9 cellular contexts compared by ENCODE assay signal in the genomic region with DNA sequence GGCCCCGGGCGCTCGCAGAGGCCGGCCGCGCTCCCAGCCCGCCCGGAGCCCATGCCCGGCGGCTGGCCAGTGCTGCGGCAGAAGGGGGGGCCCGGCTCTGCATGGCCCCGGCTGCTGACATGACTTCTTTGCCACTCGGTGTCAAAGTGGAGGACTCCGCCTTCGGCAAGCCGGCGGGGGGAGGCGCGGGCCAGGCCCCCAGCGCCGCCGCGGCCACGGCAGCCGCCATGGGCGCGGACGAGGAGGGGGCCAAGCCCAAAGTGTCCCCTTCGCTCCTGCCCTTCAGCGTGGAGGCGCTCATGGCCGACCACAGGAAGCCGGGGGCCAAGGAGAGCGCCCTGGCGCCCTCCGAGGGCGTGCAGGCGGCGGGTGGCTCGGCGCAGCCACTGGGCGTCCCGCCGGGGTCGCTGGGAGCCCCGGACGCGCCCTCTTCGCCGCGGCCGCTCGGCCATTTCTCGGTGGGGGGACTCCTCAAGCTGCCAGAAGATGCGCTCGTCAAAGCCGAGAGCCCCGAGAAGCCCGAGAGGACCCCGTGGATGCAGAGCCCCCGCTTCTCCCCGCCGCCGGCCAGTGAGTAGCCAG. TPM values are rescaled to one million over a fixed set of nuclear protein-coding genes. Genes with fewer than 3 reads are reported as not detected.
A peak's percentile ranks its signal among the peaks of the same experiment; 100 is the strongest.
DNase-seq lines count a peak whose midpoint lies in the region; ATAC-seq, FAIRE-seq and TF ChIP-seq lines count a peak whose summit lies in the region.
"Had no signal": no experiment of that assay in that cellular context is flagged by ENCODE, and none has a peak within 500 bp of the region (broad histone marks: within the 10 kb centered on the region; RNA-seq: fewer than 3 reads in every experiment).

No MANE protein-coding gene starts in this region.

- H4K20me1 ChIP-seq in neural cell (ENCODE audit: insufficient read depth), result no peaks in the 10 kb centered on the region

- H3K4me3 ChIP-seq in CD8-positive, alpha-beta T cell (ENCODE audit: low read depth, low read length), result peak overlapping the region; percentile 37
- peak overlapping the region; percentile 38 for H3K4me3 ChIP-seq in Jurkat, Clone E6-1 (ENCODE audit: low read length)
- H3K4me3 ChIP-seq in endodermal cell (ENCODE audit: low read length) (peak overlapping the region; percentile 60), neural cell (ENCODE audit: low read length) (no peak overlapping the region)

- FAIRE-seq in GM19239 (lab: Jason Lieb, UNC) (no peak), urothelium cell line (lab: Jason Lieb, UNC) (no peak)

- H3K27me3 Mint-ChIP-seq in CD8-positive, alpha-beta T cell (ENCODE audit: low read depth), result peaks cover 72% of the 10 kb centered on the region
- H3K27me3 Mint-ChIP-seq in endodermal cell (ENCODE audit: insufficient read depth), result peaks cover 89% of the 10 kb centered on the region

- POLR2A ChIA-PET in CD8-positive, alpha-beta T cell (lab: Charles Lee), result no interaction called here

- H3K27ac ChIP-seq in CD8-positive, alpha-beta T cell (ENCODE audit: low read depth, low read length), result no peak overlapping the region
- no peak overlapping the region for H3K27ac ChIP-seq in endodermal cell (ENCODE audit: low read depth, low read length)
- H3K27ac ChIP-seq in neural cell (ENCODE audit: low read length), result no peak overlapping the region
- H3K27ac ChIP-seq: HL-60 had no signal

- no peak overlapping the region for H2AFZ ChIP-seq in neural cell (ENCODE audit: low read depth, low read length)

- peaks cover 48% of the 10 kb centered on the region for H3K4me1 ChIP-seq in CD8-positive, alpha-beta T cell (ENCODE audit: insufficient read depth, low read length)
- H3K4me1 ChIP-seq in endodermal cell (ENCODE audit: control insufficient read depth, insufficient read depth, low read length), result peaks cover 3% of the 10 kb centered on the region

- intact Hi-C loops in CD8-positive, alpha-beta T cell (cut with DNase I, micrococcal nuclease), result no loop called here

- no peaks in the 10 kb centered on the region for H3K9me3 Mint-ChIP-seq in CD8-positive, alpha-beta T cell
- no peaks in the 10 kb centered on the region for H3K9me3 Mint-ChIP-seq in endodermal cell

- no peak for TF ChIP-seq EP300 in neural cell (conservative IDR thresholded peaks at IDR 0.05; ENCODE audit: poor library complexity, severe bottlenecking)

- no peaks in the 10 kb centered on the region for H3K9me2 ChIP-seq in neural cell (ENCODE audit: insufficient read depth, low read length)

- CTCF ChIA-PET in CD8-positive, alpha-beta T cell (lab: Charles Lee), result interaction anchor here (0.6 kb wide), 1 partner anchor 12 kb away, joined by 3 read pairs; no protein-coding TSS in a partner anchor

- no peak for DNase-seq in CD8-positive, alpha-beta T cell
- DNase-seq in Jurkat, Clone E6-1 (ENCODE audit: low read depth, low spot score), result no peak
- peak; percentile 73 for DNase-seq in endodermal cell
- DNase-seq in NCI-H510A (lab: John Stamatoyannopoulos, UW), result no peak
- no peak for DNase-seq in GM19239 (ENCODE audit: insufficient read length, low spot score)
- DNase-seq in urothelium cell line (ENCODE audit: low spot score), result no peak

- no peaks in the 10 kb centered on the region for H3F3A ChIP-seq in neural cell (ENCODE audit: insufficient read depth, low read length, poor library complexity, severe bottlenecking)

- no peak overlapping the region for H3K4me3 Mint-ChIP-seq in CD8-positive, alpha-beta T cell
- H3K4me3 Mint-ChIP-seq in endodermal cell, result peak overlapping the region; percentile 53

- H3K4me2 ChIP-seq in neural cell (ENCODE audit: low read length), result no peak overlapping the region

- WGBS in endodermal cell (ENCODE audit: insufficient coverage in 1 of 2, insufficient read length in 1 of 2), 2 experiments, result 0 to 1% methylated on average over 22 to 65 of the region's 65 CpGs

- H3K36me3 Mint-ChIP-seq in CD8-positive, alpha-beta T cell, result no peaks in the 10 kb centered on the region
- H3K36me3 Mint-ChIP-seq in endodermal cell (ENCODE audit: low read depth), result no peaks in the 10 kb centered on the region

- no peaks in the 10 kb centered on the region for H3K9me3 ChIP-seq in CD8-positive, alpha-beta T cell (ENCODE audit: low read length)
- no peaks in the 10 kb centered on the region for H3K9me3 ChIP-seq in endodermal cell (ENCODE audit: control insufficient read depth, low read length)
- H3K9me3 ChIP-seq in neural cell (ENCODE audit: low read length), result no peaks in the 10 kb centered on the region

- H3K79me2 ChIP-seq in neural cell (replicated peaks; ENCODE audit: insufficient read depth, low read length), result no peaks in the 10 kb centered on the region

- TF ChIP-seq RAD21 in neural cell (conservative IDR thresholded peaks at IDR 0.05), result no peak

- no peak overlapping the region for H3K27ac Mint-ChIP-seq in CD8-positive, alpha-beta T cell
- no peak overlapping the region for H3K27ac Mint-ChIP-seq in endodermal cell

- no peak for TF ChIP-seq CTCF in CD8-positive, alpha-beta T cell (IDR thresholded peaks at IDR 0.05)
- TF ChIP-seq CTCF in endodermal cell (conservative IDR thresholded peaks at IDR 0.05), result no peak
- no peak for TF ChIP-seq CTCF in neural cell (IDR thresholded peaks at IDR 0.05; ENCODE audit: poor library complexity, severe bottlenecking)

- H3K4me1 Mint-ChIP-seq in CD8-positive, alpha-beta T cell (ENCODE audit: low read depth), result peaks cover 40% of the 10 kb centered on the region
- H3K4me1 Mint-ChIP-seq in endodermal cell, result peaks cover 41% of the 10 kb centered on the region

- peak; percentile 25 for ATAC-seq in CD8-positive, alpha-beta T cell
- peak; percentile 34 for ATAC-seq in GM21526 (IDR thresholded peaks at IDR 0.05; ENCODE audit: low FRiP score, unreplicated experiment)

- H3K27me3 ChIP-seq in CD8-positive, alpha-beta T cell (ENCODE audit: insufficient read depth, low read length), result peaks cover 63% of the 10 kb centered on the region
- peaks cover 97% of the 10 kb centered on the region for H3K27me3 ChIP-seq in endodermal cell (ENCODE audit: control insufficient read depth, insufficient read depth, low read length, poor library complexity, severe bottlenecking)
- peaks cover 98% of the 10 kb centered on the region for H3K27me3 ChIP-seq in neural cell (ENCODE audit: insufficient read depth, low read depth, low read length)

- H3K9ac ChIP-seq in endodermal cell (ENCODE audit: extremely low read depth, low read length, poor library complexity, severe bottlenecking) (no peak overlapping the region), neural cell (ENCODE audit: low read length) (no peak overlapping the region)

- no peaks in the 10 kb centered on the region for H3K36me3 ChIP-seq in CD8-positive, alpha-beta T cell (ENCODE audit: insufficient read depth, low read length)
- H3K36me3 ChIP-seq in endodermal cell (ENCODE audit: control insufficient read depth, insufficient read depth, low read length), result no peaks in the 10 kb centered on the region
- H3K36me3 ChIP-seq in neural cell (ENCODE audit: insufficient read depth, low read length), result no peaks in the 10 kb centered on the region

TF ChIP-seq in neural cell, 6 proteins besides CTCF, POLR2A, EP300 and RAD21:
- TF ChIP-seq POLR2AphosphoS5 (IDR thresholded peaks at IDR 0.05) (no peak), SMC3 (conservative IDR thresholded peaks at IDR 0.05; ENCODE audit: poor library complexity) (no peak), TAF1 (IDR thresholded peaks at IDR 0.05; ENCODE audit: low read depth) (no peak), EZH2 (IDR thresholded peaks at IDR 0.05; ENCODE audit: borderline replicate concordance, insufficient read depth, low read length, poor library complexity, severe bottlenecking) (peak; percentile 68), MXI1 (conservative IDR thresholded peaks at IDR 0.05; ENCODE audit: poor library complexity, severe bottlenecking) (no peak)
- TF ChIP-seq, protein P1, sequence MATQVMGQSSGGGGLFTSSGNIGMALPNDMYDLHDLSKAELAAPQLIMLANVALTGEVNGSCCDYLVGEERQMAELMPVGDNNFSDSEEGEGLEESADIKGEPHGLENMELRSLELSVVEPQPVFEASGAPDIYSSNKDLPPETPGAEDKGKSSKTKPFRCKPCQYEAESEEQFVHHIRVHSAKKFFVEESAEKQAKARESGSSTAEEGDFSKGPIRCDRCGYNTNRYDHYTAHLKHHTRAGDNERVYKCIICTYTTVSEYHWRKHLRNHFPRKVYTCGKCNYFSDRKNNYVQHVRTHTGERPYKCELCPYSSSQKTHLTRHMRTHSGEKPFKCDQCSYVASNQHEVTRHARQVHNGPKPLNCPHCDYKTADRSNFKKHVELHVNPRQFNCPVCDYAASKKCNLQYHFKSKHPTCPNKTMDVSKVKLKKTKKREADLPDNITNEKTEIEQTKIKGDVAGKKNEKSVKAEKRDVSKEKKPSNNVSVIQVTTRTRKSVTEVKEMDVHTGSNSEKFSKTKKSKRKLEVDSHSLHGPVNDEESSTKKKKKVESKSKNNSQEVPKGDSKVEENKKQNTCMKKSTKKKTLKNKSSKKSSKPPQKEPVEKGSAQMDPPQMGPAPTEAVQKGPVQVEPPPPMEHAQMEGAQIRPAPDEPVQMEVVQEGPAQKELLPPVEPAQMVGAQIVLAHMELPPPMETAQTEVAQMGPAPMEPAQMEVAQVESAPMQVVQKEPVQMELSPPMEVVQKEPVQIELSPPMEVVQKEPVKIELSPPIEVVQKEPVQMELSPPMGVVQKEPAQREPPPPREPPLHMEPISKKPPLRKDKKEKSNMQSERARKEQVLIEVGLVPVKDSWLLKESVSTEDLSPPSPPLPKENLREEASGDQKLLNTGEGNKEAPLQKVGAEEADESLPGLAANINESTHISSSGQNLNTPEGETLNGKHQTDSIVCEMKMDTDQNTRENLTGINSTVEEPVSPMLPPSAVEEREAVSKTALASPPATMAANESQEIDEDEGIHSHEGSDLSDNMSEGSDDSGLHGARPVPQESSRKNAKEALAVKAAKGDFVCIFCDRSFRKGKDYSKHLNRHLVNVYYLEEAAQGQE (IDR thresholded peaks at IDR 0.05; ENCODE audit: borderline replicate concordance), result no peak

RNA-seq across cellular contexts. Expression of a gene that starts 0.4 kb away (rescaled TPM):
- not detected for total RNA-seq in CD8-positive, alpha-beta T cell
- 10.2 TPM for polyA plus RNA-seq in Jurkat, Clone E6-1 (2012; ENCODE audit: insufficient read depth, insufficient read length)
- 1 to 10 TPM in 1 of 2 donors, under 1 TPM in 1; 0.46 to 1.3 TPM for total RNA-seq in endodermal cell
- 60.2 TPM for polyA plus RNA-seq in endodermal cell (2013, experiment 1 of 2)
- 43.4 TPM for polyA plus RNA-seq in endodermal cell (2013, experiment 2 of 2)
- polyA plus RNA-seq in neural cell, result 1.7 and 2.8 TPM in 2 replicates
- polyA minus RNA-seq in neural cell, result 0.35 TPM in 1 of 2 replicates, not detected in the other
